In the genomic region with DNA sequence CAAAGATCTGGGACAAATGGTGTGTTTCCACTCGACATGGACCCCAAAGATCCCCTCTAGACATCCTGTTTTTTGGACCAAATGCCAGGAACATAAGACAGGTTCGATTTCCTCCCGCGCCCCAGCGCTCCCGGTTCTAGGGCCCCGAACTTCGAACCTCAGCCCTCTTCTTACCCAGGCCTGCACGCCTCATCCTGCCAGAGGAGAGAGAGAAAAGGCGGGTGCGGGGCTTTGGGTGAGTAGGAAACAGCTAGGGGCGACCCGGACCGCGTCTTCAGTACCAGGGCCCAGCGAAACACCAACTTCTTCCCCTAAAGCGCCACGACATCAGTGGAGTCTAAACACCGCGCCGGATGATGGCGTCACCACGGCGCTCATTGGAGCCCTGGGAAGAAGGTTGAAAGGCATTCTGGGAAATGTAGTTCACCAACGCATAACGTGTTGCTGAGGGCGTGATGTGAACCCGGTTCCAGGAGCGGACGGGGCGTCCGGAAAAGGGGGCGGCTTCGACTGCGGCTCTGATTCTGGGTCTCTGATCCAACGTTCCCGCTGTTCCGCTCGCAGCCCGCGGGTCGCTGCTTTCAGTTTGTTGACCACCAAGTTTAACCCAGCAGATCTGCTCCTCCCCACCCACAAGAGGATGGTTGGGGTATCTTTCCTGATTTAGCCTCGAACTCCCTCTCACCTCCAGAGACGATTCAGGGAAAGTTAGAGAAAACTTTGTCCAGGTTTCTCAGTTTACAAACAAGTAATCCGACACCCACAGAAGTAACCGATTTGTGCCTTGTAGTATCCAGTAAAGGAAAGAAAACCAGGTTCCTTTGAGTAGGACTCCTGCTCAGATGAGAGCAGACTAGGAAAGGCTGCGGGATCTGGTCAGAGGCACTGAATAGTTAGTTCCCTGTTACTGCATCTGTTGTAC, we compare ENCODE assay signal across 8 cellular contexts.
DNase-seq lines count a peak whose midpoint lies in the region; ATAC-seq, FAIRE-seq and TF ChIP-seq lines count a peak whose summit lies in the region.

A gene with protein sequence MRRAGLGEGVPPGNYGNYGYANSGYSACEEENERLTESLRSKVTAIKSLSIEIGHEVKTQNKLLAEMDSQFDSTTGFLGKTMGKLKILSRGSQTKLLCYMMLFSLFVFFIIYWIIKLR (minus strand): TSS at position 332 of the 922 bp plus-strand sequence. CDS start 139 bp downstream, at position 193.

- DNase-seq in AG09319 (ENCODE audit: extremely low read depth, low read depth) (peak; percentile 87), NCI-H446 treated with DMSO at 0.1 percent for 48 hours (lab: John Stamatoyannopoulos, UW) (peak; percentile 83), cerebellar cortex (ENCODE audit: low spot score) (peak; percentile 97)
- peak; percentile 88 for DNase-seq in stimulated activated CD4-positive, alpha-beta T cell treated with anti-CD3 and anti-CD28 coated beads, Interleukin-12 subunit alpha, Interleukin-12 subunit beta, amount 100 ng/mL, for 4 hours

- no peak for TF ChIP-seq CTCF in AG09319 (IDR thresholded peaks at IDR 0.05; ENCODE audit: low read depth, low read length)

- FAIRE-seq in islet of Langerhans (lab: Jason Lieb, UNC) = peak; percentile 79

- ATAC-seq in GM19035 (IDR thresholded peaks at IDR 0.05; ENCODE audit: unreplicated experiment) = peak; percentile 98
- peak; percentile 98 for ATAC-seq in HG03354 (IDR thresholded peaks at IDR 0.05; ENCODE audit: poor library complexity, severe bottlenecking, unreplicated experiment)
- ATAC-seq in activated CD4-positive, CD25-positive, alpha-beta regulatory T cell treated with anti-CD3 and anti-CD28 coated beads, Interleukin-2, amount 50 U/mL, for 24 hours = peak; percentile 98 to 99

Comparison
In these comparisons a context has a peak if more than half of its experiments do, and no peak if none do; other contexts are left out.
1. Peak in every context shown above with its lines: DNase-seq and ATAC-seq.